Comparison of ENCODE assay signal across 11 cellular contexts in genomic region chr22:45645150-45645525, GRCh38. TPM values are rescaled to one million over a fixed set of nuclear protein-coding genes. Genes with fewer than 3 reads are reported as not detected.
DNase-seq lines count a peak whose midpoint lies in the region; ATAC-seq, FAIRE-seq and TF ChIP-seq lines count a peak whose summit lies in the region.
"Had no signal": no experiment of that assay in that cellular context is flagged by ENCODE, and none has a peak within 500 bp of the region (broad histone marks: within the 10 kb centered on the region; RNA-seq: fewer than 3 reads in every experiment).

No MANE protein-coding gene starts in this region.

- H3K9me3 ChIP-seq in pancreas = no peaks in the 10 kb centered on the region
- H3K9me3 ChIP-seq: body of pancreas had no signal

- no peak for FAIRE-seq in pancreas (lab: Jason Lieb, UNC)
- FAIRE-seq: kidney had no signal

- peak in 3 of 4 donors; percentile 17 to 25 (median 19) for ATAC-seq in pancreas

- H3K9me3 Mint-ChIP-seq in Calu3 (ENCODE audit: low read depth, unreplicated experiment) (no peaks in the 10 kb centered on the region), endothelial cell (ENCODE audit: unreplicated experiment) (no peaks in the 10 kb centered on the region)
- H3K9me3 Mint-ChIP-seq: activated T-cell treated with anti-CD3 and anti-CD28 coated beads, Interleukin-2, amount 50 U/mL, for 4 hours; stimulated activated memory B cell treated with anti-CD40 and anti-IgM and Interleukin-4, amounts not matched to agents 10 μg/mL and 1 μg/mL and 100 μg/mL, for 72 hours had no signal

- BruUV-seq in Calu3 (replicated peaks; lab: Mats Ljungman, UMichigan) = no TSS peak

- H3K4me1 Mint-ChIP-seq in Calu3 (ENCODE audit: low read depth, unreplicated experiment) = peaks cover 42% of the 10 kb centered on the region
- H3K4me1 Mint-ChIP-seq in endothelial cell (ENCODE audit: unreplicated experiment) = no peaks in the 10 kb centered on the region

- H3K27me3 Mint-ChIP-seq in Calu3 (ENCODE audit: unreplicated experiment) (no peaks in the 10 kb centered on the region), endothelial cell (ENCODE audit: unreplicated experiment) (peaks cover 6% of the 10 kb centered on the region)

- DNase-seq in Calu3 = no peak
- no peak for DNase-seq in endothelial cell (ENCODE audit: low spot score)
- DNase-seq in pancreas = no peak
- no peak for DNase-seq in cerebellum (ENCODE audit: low spot score)
- DNase-seq in mesenteric fat pad (ENCODE audit: low spot score) = no peak
- no peak for DNase-seq in NCI-H524 (lab: John Stamatoyannopoulos, UW)

- H3K36me3 Mint-ChIP-seq in Calu3 (ENCODE audit: insufficient read depth, unreplicated experiment) (peaks cover 17% of the 10 kb centered on the region), endothelial cell (ENCODE audit: low read depth, unreplicated experiment) (no peaks in the 10 kb centered on the region)
- H3K36me3 Mint-ChIP-seq: stimulated activated memory B cell treated with anti-CD40 and anti-IgM and Interleukin-4, amounts not matched to agents 10 μg/mL and 1 μg/mL and 100 μg/mL, for 72 hours had no signal

- intact Hi-C loops in Calu3 (cut with micrococcal nuclease; ENCODE audit: unreplicated experiment) (loop anchor here (2.0 to 5.0 kb wide), 2 partner anchors 187 to 332 kb away; partner anchors contain the start of gene WNT7B), pancreas (cut with DNase I) (loop anchor here in 1 of 3 donors (10.0 kb wide), 1 partner anchor 220 kb away; no protein-coding TSS in a partner anchor)

- TF ChIP-seq CTCF in Calu3 (IDR thresholded peaks at IDR 0.05; ENCODE audit: unreplicated experiment) (no peak), endothelial cell (IDR thresholded peaks at IDR 0.05; ENCODE audit: unreplicated experiment) (no peak), pancreas (IDR thresholded peaks at IDR 0.05) (no peak)

- CTCF ChIA-PET in Calu3 (lab: Charles Lee) = interaction anchor here (0.5 to 1.9 kb wide), 6 partner anchors 40 to 395 kb away, joined by 3 to 8 read pairs (median 4); no protein-coding TSS in a partner anchor

- no peaks in the 10 kb centered on the region for H3K4me1 ChIP-seq in pancreas

- TF ChIP-seq RAD21 in Ishikawa (IDR thresholded peaks at IDR 0.05; ENCODE audit: low read depth) = no peak

- WGBS in pancreas, 2 donors = 29 to 31% methylated on average over 16 of the region's 16 CpGs

- no peak for TF ChIP-seq EP300 in Ishikawa (IDR thresholded peaks at IDR 0.05; ENCODE audit: borderline replicate concordance)

- H3K36me3 ChIP-seq in pancreas = no peaks in the 10 kb centered on the region

- H3K27ac ChIP-seq in pancreas = no peak overlapping the region
- H3K27ac ChIP-seq: body of pancreas had no signal

- H3K4me3 Mint-ChIP-seq in Calu3 (ENCODE audit: low read depth, unreplicated experiment) (peak overlapping the region; percentile 64), endothelial cell (ENCODE audit: unreplicated experiment) (peak overlapping the region; percentile 18)
- H3K4me3 Mint-ChIP-seq: activated T-cell treated with anti-CD3 and anti-CD28 coated beads, Interleukin-2, amount 50 U/mL, for 4 hours had no signal

- H3K4me3 ChIP-seq in pancreas = no peak overlapping the region
- H3K4me3 ChIP-seq: body of pancreas had no signal

- no peaks in the 10 kb centered on the region for H3K27me3 ChIP-seq in pancreas
- H3K27me3 ChIP-seq: body of pancreas had no signal

- H3K27ac Mint-ChIP-seq in Calu3 (ENCODE audit: unreplicated experiment) = peak overlapping the region; percentile 97
- peak overlapping the region; percentile 26 for H3K27ac Mint-ChIP-seq in endothelial cell (ENCODE audit: unreplicated experiment)
- H3K27ac Mint-ChIP-seq: stimulated activated memory B cell treated with anti-CD40 and anti-IgM and Interleukin-4, amounts not matched to agents 10 μg/mL and 1 μg/mL and 100 μg/mL, for 72 hours had no signal

TF ChIP-seq in Ishikawa, 13 proteins besides CTCF, POLR2A, EP300 and RAD21:
- TF ChIP-seq TAF1 (IDR thresholded peaks at IDR 0.05; ENCODE audit: low read depth) (0 out of 2 replicates have a peak, but pooled peaks have one; percentile 14), YY1 (IDR thresholded peaks at IDR 0.05; ENCODE audit: low read depth) (no peak), ZBTB7A (IDR thresholded peaks at IDR 0.05; ENCODE audit: low read depth) (peak; percentile 49; the same call in 1 of the 2 replicates)

RNA-seq across cellular contexts. Expression of gene ATXN10, which starts 26.5 kb away (rescaled TPM):
- 243 and 263 TPM in 2 replicates for total RNA-seq in Calu3 (2022)
- total RNA-seq in endothelial cell (ENCODE audit: unreplicated experiment) = 152 TPM
- total RNA-seq in pancreas = 10 to 100 TPM; 59.7 to 75.1 (median 65.7) TPM
- 10 to 100 TPM; 19.1 to 50.5 TPM for polyA plus RNA-seq in pancreas
- 180 TPM for total RNA-seq in cerebellum
- 107 TPM for total RNA-seq in mesenteric fat pad
